ENCODE assay signal across 32 cellular contexts in genomic region chr7:15675379-15675778, GRCh38. TPM values are rescaled to one million over a fixed set of nuclear protein-coding genes. Genes with fewer than 3 reads are reported as not detected.
"Had no signal": no experiment of that assay in that cellular context is flagged by ENCODE, and none has a peak within 500 bp of the region (broad histone marks: within the 10 kb centered on the region; RNA-seq: fewer than 3 reads in every experiment).

No MANE protein-coding gene starts in this region.

- H3K4me1 Mint-ChIP-seq: activated CD4-positive, alpha-beta memory T cell treated with anti-CD3 and anti-CD28 coated beads, Interleukin-2, amount 10 ng/mL, durations not matched to agents 7 days and 5 days; activated CD8-positive, alpha-beta memory T cell treated with anti-CD3 and anti-CD28 coated beads, Interleukin-2, amount 10 ng/mL, durations not matched to agents 7 days and 5 days; activated naive CD4-positive, alpha-beta T cell treated with anti-CD3 and anti-CD28 coated beads, Interleukin-2, amount 10 ng/mL, durations not matched to agents 7 days and 5 days; activated naive CD8-positive, alpha-beta T cell treated with anti-CD3 and anti-CD28 coated beads, Interleukin-2, amount 50 U/mL, for 24 hours; brain had no signal

- H3K9me3 ChIP-seq: SJCRH30 had no signal

- H3K4me3 ChIP-seq: SJCRH30, SK-N-MC had no signal

- H3K27ac ChIP-seq: KMS-11, SJCRH30, SK-N-MC, WERI-Rb-1 had no signal

- H3K9me3 Mint-ChIP-seq: activated naive CD8-positive, alpha-beta T cell treated with anti-CD3 and anti-CD28 coated beads, Interleukin-2, amount 50 U/mL, for 24 hours had no signal

- H3K27me3 ChIP-seq: SJCRH30 had no signal

- H3K4me3 Mint-ChIP-seq: activated CD4-positive, alpha-beta memory T cell treated with anti-CD3 and anti-CD28 coated beads, Interleukin-2, amount 10 ng/mL, durations not matched to agents 7 days and 5 days; activated CD8-positive, alpha-beta memory T cell treated with anti-CD3 and anti-CD28 coated beads, Interleukin-2, amount 10 ng/mL, durations not matched to agents 7 days and 5 days; activated naive CD4-positive, alpha-beta T cell treated with anti-CD3 and anti-CD28 coated beads, Interleukin-2, amount 10 ng/mL, durations not matched to agents 7 days and 5 days; activated naive CD8-positive, alpha-beta T cell; activated naive CD8-positive, alpha-beta T cell treated with anti-CD3 and anti-CD28 coated beads, Interleukin-2, amount 50 U/mL, for 24 hours; brain had no signal

- H3K27me3 Mint-ChIP-seq: activated CD4-positive, alpha-beta memory T cell treated with anti-CD3 and anti-CD28 coated beads, Interleukin-2, amount 10 ng/mL, durations not matched to agents 7 days and 5 days; activated CD8-positive, alpha-beta memory T cell treated with anti-CD3 and anti-CD28 coated beads, Interleukin-2, amount 10 ng/mL, durations not matched to agents 7 days and 5 days; activated naive CD4-positive, alpha-beta T cell treated with anti-CD3 and anti-CD28 coated beads, Interleukin-2, amount 10 ng/mL, durations not matched to agents 7 days and 5 days; activated naive CD8-positive, alpha-beta T cell; activated naive CD8-positive, alpha-beta T cell treated with anti-CD3 and anti-CD28 coated beads, Interleukin-2, amount 50 U/mL, for 24 hours had no signal

- H3K36me3 ChIP-seq: SJCRH30, WERI-Rb-1 had no signal

- DNase-seq: activated CD4-positive, alpha-beta memory T cell treated with anti-CD3 and anti-CD28 coated beads, Interleukin-2, amount 10 ng/mL, durations not matched to agents 7 days and 5 days; activated CD4-positive, alpha-beta T cell treated with anti-CD3 and anti-CD28 coated beads for 1 hour; activated CD4-positive, alpha-beta T cell treated with anti-CD3 and anti-CD28 coated beads for 48 hours; activated CD4-positive, CD25-positive, alpha-beta regulatory T cell; activated CD8-positive, alpha-beta memory T cell treated with anti-CD3 and anti-CD28 coated beads for 24 hours; activated CD8-positive, alpha-beta memory T cell treated with anti-CD3 and anti-CD28 coated beads, Interleukin-2, amount 10 ng/mL, durations not matched to agents 7 days and 5 days; activated CD8-positive, alpha-beta memory T cell treated with anti-CD3 and anti-CD28 coated beads, Interleukin-2, amount 50 U/mL, for 48 hours; activated effector memory CD4-positive, alpha-beta T cell treated with Interleukin-2 at 50 U/mL for 16 hours; activated naive CD4-positive, alpha-beta T cell treated with anti-CD3 and anti-CD28 coated beads, Interleukin-2, amount 10 ng/mL, durations not matched to agents 7 days and 5 days; activated naive CD8-positive, alpha-beta T cell treated with anti-CD3 and anti-CD28 coated beads, Interleukin-2, amount 50 U/mL, for 24 hours; activated T-cell treated with anti-CD3 and anti-CD28 coated beads, Interleukin-2, amount 50 U/mL, for 48 hours; anterior cingulate cortex; NCI-H1417; NCI-H187 treated with DMSO at 0.1 percent for 48 hours; NCI-H2081; NCI-H226; NCI-H524 treated with DMSO at 0.1 percent for 48 hours; NCI-H774; SHP77; SJCRH30; T1000; WERI-Rb-1 had no signal

- H3K36me3 Mint-ChIP-seq: activated CD8-positive, alpha-beta memory T cell treated with anti-CD3 and anti-CD28 coated beads, Interleukin-2, amount 10 ng/mL, durations not matched to agents 7 days and 5 days; activated naive CD4-positive, alpha-beta T cell treated with anti-CD3 and anti-CD28 coated beads, Interleukin-2, amount 10 ng/mL, durations not matched to agents 7 days and 5 days; activated naive CD8-positive, alpha-beta T cell; brain had no signal

- H3K4me1 ChIP-seq: SJCRH30 had no signal

- ATAC-seq: activated CD8-positive, alpha-beta memory T cell treated with anti-CD3 and anti-CD28 coated beads, Interleukin-2, amount 10 ng/mL, durations not matched to agents 7 days and 5 days; activated naive CD8-positive, alpha-beta T cell treated with anti-CD3 and anti-CD28 coated beads, Interleukin-2, amount 50 U/mL, for 24 hours; Panc1 had no signal

- H3K27ac Mint-ChIP-seq: activated CD4-positive, alpha-beta memory T cell treated with anti-CD3 and anti-CD28 coated beads, Interleukin-2, amount 10 ng/mL, durations not matched to agents 7 days and 5 days; activated CD8-positive, alpha-beta memory T cell treated with anti-CD3 and anti-CD28 coated beads, Interleukin-2, amount 10 ng/mL, durations not matched to agents 7 days and 5 days; activated naive CD4-positive, alpha-beta T cell treated with anti-CD3 and anti-CD28 coated beads, Interleukin-2, amount 10 ng/mL, durations not matched to agents 7 days and 5 days; activated naive CD8-positive, alpha-beta T cell; activated naive CD8-positive, alpha-beta T cell treated with anti-CD3 and anti-CD28 coated beads, Interleukin-2, amount 50 U/mL, for 24 hours; brain had no signal

RNA-seq across cellular contexts. Expression of gene MEOX2, which starts 11.1 kb away (rescaled TPM):
- total RNA-seq: activated CD4-positive, alpha-beta memory T cell treated with anti-CD3 and anti-CD28 coated beads, Interleukin-2, amount 10 ng/mL, durations not matched to agents 7 days and 5 days; activated CD8-positive, alpha-beta memory T cell treated with anti-CD3 and anti-CD28 coated beads, Interleukin-2, amount 10 ng/mL, durations not matched to agents 7 days and 5 days; bronchial epithelial cell; M059J; NCI-H460; SJCRH30; T-helper 1 cell treated with Interleukin-12 subunit alpha and Interleukin-12 subunit beta and Interleukin-4 antibody, amounts not matched to agents 30 ng/mL and 1 ng/mL, for 36 hours; T-helper 2 cell treated with Interferon-gamma antibody and Interleukin-4, amounts not matched to agents 100 ng/mL and 5 ng/mL, for 36 hours had no signal
